ENCODE assay signal across 1 cellular context in the genomic region with DNA sequence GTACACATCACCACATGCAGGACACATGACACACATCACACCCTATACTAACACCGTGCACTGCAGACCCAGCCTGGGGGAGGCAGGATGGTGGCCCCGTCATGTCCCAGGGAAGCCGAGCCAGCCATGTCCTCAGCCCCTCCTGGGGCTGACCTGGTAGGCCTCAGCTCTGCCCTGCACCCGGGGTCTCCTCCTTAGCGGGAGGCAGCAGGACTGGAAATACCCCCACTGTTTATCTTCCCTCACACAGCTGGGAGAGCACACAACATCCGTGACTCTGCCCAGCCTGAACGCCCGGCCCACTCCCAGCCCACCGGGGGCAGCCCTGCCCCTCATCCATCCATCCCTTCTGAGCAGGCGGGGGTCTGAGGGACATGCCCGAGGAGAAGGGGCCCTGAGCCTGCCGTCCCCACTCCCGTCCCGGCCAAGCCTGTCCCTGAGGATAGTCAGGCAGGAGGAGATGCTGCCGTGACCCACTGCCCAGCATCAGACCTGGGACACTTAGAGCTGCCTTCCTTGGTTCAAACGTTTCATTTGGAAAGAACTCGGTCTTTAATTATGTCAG.
TF ChIP-seq lines count a peak whose summit lies in the region.

No MANE protein-coding gene starts in this region.

TF ChIP-seq in IMR-90, 13 proteins besides CTCF, POLR2A, EP300 and RAD21 (continued from another document):
- TF ChIP-seq USF2 (IDR thresholded peaks at IDR 0.05; ENCODE audit: low read depth, low read length): no peak
- TF ChIP-seq SMC3 (IDR thresholded peaks at IDR 0.05; ENCODE audit: low read depth, low read length): no peak
- no peak for TF ChIP-seq ELK1 (IDR thresholded peaks at IDR 0.05; ENCODE audit: borderline replicate concordance, low read depth, low read length)
